ENCODE assay signal across 13 cellular contexts in genomic region chr10:11794566-11794965, GRCh38. TPM values are rescaled to one million over a fixed set of nuclear protein-coding genes. Genes with fewer than 3 reads are reported as not detected.
"Had no signal": no experiment of that assay in that cellular context is flagged by ENCODE, and none has a peak within 500 bp of the region (broad histone marks: within the 10 kb centered on the region; RNA-seq: fewer than 3 reads in every experiment).

No MANE protein-coding gene starts in this region.

- ATAC-seq: activated CD8-positive, alpha-beta memory T cell treated with anti-CD3 and anti-CD28 coated beads, Interleukin-2, amount 10 ng/mL, durations not matched to agents 7 days and 5 days; activated naive CD4-positive, alpha-beta T cell treated with anti-CD3 and anti-CD28 coated beads, Interleukin-2, amount 50 U/mL, for 72 hours; stimulated activated naive CD8-positive, alpha-beta T cell treated with anti-CD3 and anti-CD28 coated beads, Interleukin-15, Interleukin-2, amounts not matched to agents 100 U/mL and 50 U/mL, for 24 hours had no signal

- H3K27me3 ChIP-seq: upper lobe of right lung had no signal

- H3K9me3 ChIP-seq: upper lobe of right lung had no signal

- H3K36me3 ChIP-seq: upper lobe of right lung had no signal

- H3K4me3 ChIP-seq: upper lobe of right lung had no signal

- H3K27ac ChIP-seq: upper lobe of right lung had no signal

- H3K4me1 ChIP-seq: upper lobe of right lung had no signal

- DNase-seq: activated B cell treated with CpG ODN at 0.5 μM for 24 hours; activated CD8-positive, alpha-beta memory T cell treated with anti-CD3 and anti-CD28 coated beads, Interleukin-2, amount 10 ng/mL, durations not matched to agents 7 days and 5 days; activated effector memory CD4-positive, alpha-beta T cell treated with anti-CD3 and anti-CD28 coated beads, Interleukin-2, amount 50 U/mL, for 16 hours; activated T-cell treated with anti-CD3 and anti-CD28 coated beads, Interleukin-2, amount 50 U/mL, for 24 hours; effector memory CD4-positive, alpha-beta T cell; erythroblast; immature natural killer cell; stimulated activated CD4-positive, alpha-beta T cell treated with anti-CD3 and anti-CD28 coated beads, Interleukin-4, amount 100 ng/mL, for 1 hour; stimulated activated CD8-positive, alpha-beta memory T cell treated with anti-CD3 and anti-CD28 coated beads, Interleukin-4, amount 100 ng/mL, for 48 hours; stimulated activated naive CD8-positive, alpha-beta T cell treated with anti-CD3 and anti-CD28 coated beads, Interleukin-15, Interleukin-2, amounts not matched to agents 100 U/mL and 50 U/mL, for 24 hours; upper lobe of right lung had no signal

RNA-seq across cellular contexts. Expression of gene ECHDC3, which starts 52.4 kb away (rescaled TPM):
- polyA plus RNA-seq: neural cell had no signal
